ENCODE assay signal across 15 cellular contexts in genomic region chr21:37797403-37797802, GRCh38.
DNase-seq lines count a peak whose midpoint lies in the region; ATAC-seq and TF ChIP-seq lines count a peak whose summit lies in the region.
"Had no signal": no experiment of that assay in that cellular context is flagged by ENCODE, and none has a peak within 500 bp of the region (broad histone marks: within the 10 kb centered on the region; RNA-seq: fewer than 3 reads in every experiment).

No MANE protein-coding gene starts in this region.

- H3K4me2 ChIP-seq in IMR-90 (ENCODE audit: low read depth, low read length): no peak overlapping the region
- H3K4me2 ChIP-seq: A549, GM23338 had no signal

- peak overlapping the region; percentile 78; the same call in 1 of the 3 replicates for H2BK15ac ChIP-seq in IMR-90 (ENCODE audit: low read depth, low read length)

- H2AK5ac ChIP-seq in IMR-90 (ENCODE audit: low read depth, low read length): peak overlapping the region; percentile 83

- no peak overlapping the region for H3K14ac ChIP-seq in IMR-90 (replicated peaks; ENCODE audit: low read depth, low read length)

- H3K4me1 Mint-ChIP-seq in activated T-cell treated with anti-CD3 and anti-CD28 coated beads, Interleukin-2, amount 50 U/mL, for 72 hours (ENCODE audit: low read depth): peaks cover 4% of the 10 kb centered on the region
- H3K4me1 Mint-ChIP-seq: CD4-positive, alpha-beta memory T cell had no signal

- no peak overlapping the region for H3K18ac ChIP-seq in IMR-90 (ENCODE audit: low read depth, low read length)

- TF ChIP-seq CTCF in IMR-90 (conservative IDR thresholded peaks at IDR 0.05; ENCODE audit: low read depth, low read length): no peak

- H2AK9ac ChIP-seq in IMR-90 (replicated peaks; ENCODE audit: low read depth, low read length, poor library complexity): no peak overlapping the region

- no peak overlapping the region for H3K4me3 ChIP-seq in IMR-90 (ENCODE audit: insufficient read depth, low read depth, low read length)
- H3K4me3 ChIP-seq: A549, GM23338 had no signal

- no peak overlapping the region; the same call in 1 of the 2 replicates for H2BK120ac ChIP-seq in IMR-90 (ENCODE audit: low read depth, low read length)

- no peak overlapping the region for H3K56ac ChIP-seq in IMR-90 (ENCODE audit: extremely low read depth, insufficient read depth, low read length)

- no peak for DNase-seq in activated T-cell treated with anti-CD3 and anti-CD28 coated beads, Interleukin-2, amount 50 U/mL, for 72 hours
- DNase-seq in activated T-cell treated with anti-CD3 and anti-CD28 coated beads for 4 hours (no peak), IMR-90 (no peak), M059J (ENCODE audit: low read depth) (peak; percentile 67), myocyte (ENCODE audit: low read depth) (peak; percentile 30), NCI-H774 (lab: John Stamatoyannopoulos, UW) (no peak)
- DNase-seq: BE2C; CD4-positive, alpha-beta memory T cell; DMS79; EL; H7 had no signal

- H3K23ac ChIP-seq in IMR-90 (ENCODE audit: low read depth, low read length): no peak overlapping the region

- H3K9me3 Mint-ChIP-seq in activated T-cell treated with anti-CD3 and anti-CD28 coated beads, Interleukin-2, amount 50 U/mL, for 72 hours: no peaks in the 10 kb centered on the region
- H3K9me3 Mint-ChIP-seq: CD4-positive, alpha-beta memory T cell; GM23338 had no signal

- no peak for TF ChIP-seq RAD21 in IMR-90 (IDR thresholded peaks at IDR 0.05; ENCODE audit: low read length)

- no peak for TF ChIP-seq POLR2A in IMR-90 (IDR thresholded peaks at IDR 0.05; ENCODE audit: low read depth, low read length)

- no CpG with 5 or more reads among the region's 4 CpGs for WGBS in IMR-90 (ENCODE audit: extremely low coverage in 2 of 2, insufficient read length in 1 of 2), 2 experiments

- H4K20me1 ChIP-seq in IMR-90 (ENCODE audit: insufficient read depth, low read length): no peaks in the 10 kb centered on the region

- no peaks in the 10 kb centered on the region for H3K79me1 ChIP-seq in IMR-90 (ENCODE audit: low read depth in 1 of 2, low read length in 2 of 2)

- CTCF ChIA-PET in IMR-90 (lab: Yijun Ruan, JAX): no interaction called here

- dilution Hi-C loops in IMR-90 (cut with HindIII; ENCODE audit: low sequenced_read_pairs, unreplicated experiment): no loop called here

- no peaks in the 10 kb centered on the region for H3K36me3 ChIP-seq in IMR-90 (ENCODE audit: control insufficient read depth, insufficient read depth, low read length)
- H3K36me3 ChIP-seq: BE2C had no signal

- no peaks in the 10 kb centered on the region for H3K27me3 ChIP-seq in IMR-90 (ENCODE audit: control insufficient read depth, insufficient read depth, low read length)

- H3K36me3 Mint-ChIP-seq in activated T-cell treated with anti-CD3 and anti-CD28 coated beads, Interleukin-2, amount 50 U/mL, for 72 hours (ENCODE audit: insufficient read depth in 2 of 2): no peaks in the 10 kb centered on the region
- H3K36me3 Mint-ChIP-seq: CD4-positive, alpha-beta memory T cell had no signal

- peak overlapping the region; percentile 80 for H4K91ac ChIP-seq in IMR-90 (ENCODE audit: insufficient read depth, low read depth, low read length)

- no peaks in the 10 kb centered on the region for H3K9me3 ChIP-seq in IMR-90 (ENCODE audit: control insufficient read depth, insufficient read depth, low read length)
- H3K9me3 ChIP-seq: A549, BE2C had no signal

- POLR2A ChIA-PET in IMR-90 (lab: Charles Lee; ENCODE audit: unreplicated experiment): no interaction called here

- H3K9me1 ChIP-seq in IMR-90 (ENCODE audit: insufficient read depth, low read length): peaks cover 16% of the 10 kb centered on the region

- intact Hi-C loops in IMR-90 (cut with micrococcal nuclease): no loop called here

- no peak overlapping the region for H4K5ac ChIP-seq in IMR-90 (ENCODE audit: low read depth, low read length)

- in situ Hi-C loops in IMR-90 (cut with MboI; ENCODE audit: low sequenced_read_pairs): no loop called here

- peaks cover 13% of the 10 kb centered on the region for H3K4me1 ChIP-seq in IMR-90 (ENCODE audit: control insufficient read depth, insufficient read depth, low read length)
- H3K4me1 ChIP-seq: A549, BE2C had no signal

- no peak overlapping the region for H2BK5ac ChIP-seq in IMR-90 (ENCODE audit: low read depth, low read length, poor library complexity, severe bottlenecking)

- no peak overlapping the region for H3K27ac Mint-ChIP-seq in activated T-cell treated with anti-CD3 and anti-CD28 coated beads, Interleukin-2, amount 50 U/mL, for 72 hours
- H3K27ac Mint-ChIP-seq: CD4-positive, alpha-beta memory T cell; GM23338 had no signal

- no peak overlapping the region for H3K9ac ChIP-seq in IMR-90 (ENCODE audit: low read depth, low read length)

- H3K27me3 Mint-ChIP-seq in activated T-cell treated with anti-CD3 and anti-CD28 coated beads, Interleukin-2, amount 50 U/mL, for 72 hours (ENCODE audit: low read depth): peaks cover 13% of the 10 kb centered on the region

- H3K4me3 Mint-ChIP-seq in activated T-cell treated with anti-CD3 and anti-CD28 coated beads, Interleukin-2, amount 50 U/mL, for 72 hours: no peak overlapping the region
- H3K4me3 Mint-ChIP-seq: CD4-positive, alpha-beta memory T cell; GM23338 had no signal

- no peak overlapping the region for H4K8ac ChIP-seq in IMR-90 (ENCODE audit: low read depth in 2 of 2, low read length in 2 of 2)

- no peak overlapping the region for H3K27ac ChIP-seq in IMR-90 (ENCODE audit: insufficient read depth, low read length)
- H3K27ac ChIP-seq: A549, C4-2B had no signal

- no peak overlapping the region for H2AFZ ChIP-seq in IMR-90 (replicated peaks; ENCODE audit: low read length, poor library complexity)
- H2AFZ ChIP-seq: GM23338 had no signal

- 0 out of 2 replicates have a peak overlapping the region, but pooled peaks have one; percentile 8 for H2BK20ac ChIP-seq in IMR-90 (ENCODE audit: low read depth, low read length)

- ATAC-seq in activated T-cell treated with anti-CD3 and anti-CD28 coated beads, Interleukin-2, amount 50 U/mL, for 72 hours (replicated peaks in 1 of 2): peak; percentile 38 to 53
- no peak for ATAC-seq in IMR-90 (ENCODE audit: low read depth)
- ATAC-seq in GM21737 (IDR thresholded peaks at IDR 0.05; ENCODE audit: unreplicated experiment): no peak
- ATAC-seq: A549, GM23338 had no signal

- no TSS peak for BruUV-seq in IMR-90 (replicated peaks; lab: Mats Ljungman, UMichigan)

- H3K4ac ChIP-seq in IMR-90 (ENCODE audit: low read depth, low read length): peak overlapping the region; percentile 50; the same call in 1 of the 2 replicates

TF ChIP-seq in IMR-90, 13 proteins besides CTCF, POLR2A, EP300 and RAD21:
- TF ChIP-seq MXI1 (IDR thresholded peaks at IDR 0.05; ENCODE audit: borderline replicate concordance, low read depth, low read length) (no peak), NFE2L2 (IDR thresholded peaks at IDR 0.05; ENCODE audit: low read depth, low read length) (no peak)

Comparison
In these comparisons a context has a peak if more than half of its experiments do, and no peak if none do; other contexts are left out.
1. ATAC-seq: peak in activated T-cell treated with anti-CD3 and anti-CD28 coated beads, Interleukin-2, amount 50 U/mL, for 72 hours (2 of 2); none in IMR-90 (single experiment) and GM21737 (single experiment).
2. DNase-seq: peak in M059J (single experiment) and myocyte (single experiment); none in activated T-cell treated with anti-CD3 and anti-CD28 coated beads, Interleukin-2, amount 50 U/mL, for 72 hours (0 of 2), activated T-cell treated with anti-CD3 and anti-CD28 coated beads for 4 hours (single experiment), IMR-90 (single experiment) and NCI-H774 (single experiment).